ENCODE assay signal across 20 cellular contexts in the genomic region with DNA sequence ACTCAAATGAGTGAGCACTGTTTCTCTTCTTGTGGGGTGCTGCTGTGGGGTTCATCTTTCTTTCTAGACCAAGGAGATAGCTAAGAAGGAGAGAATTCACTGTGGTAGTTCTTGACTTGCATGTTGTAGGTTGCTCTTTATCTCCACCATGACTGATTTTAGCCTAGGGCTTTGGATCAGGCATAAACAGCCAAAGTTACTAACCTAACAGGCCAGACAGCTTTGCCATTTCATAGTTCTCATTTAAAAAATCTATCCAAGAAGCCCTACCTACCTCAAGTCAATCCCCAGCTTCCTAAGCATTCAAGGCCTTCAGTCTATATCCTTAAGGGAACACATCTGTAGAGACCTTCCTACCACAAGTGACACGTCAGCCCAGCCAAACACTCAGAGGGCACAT.
A peak's percentile ranks its signal among the peaks of the same experiment; 100 is the strongest.
DNase-seq lines count a peak whose midpoint lies in the region; ATAC-seq and TF ChIP-seq lines count a peak whose summit lies in the region.
"Had no signal": no experiment of that assay in that cellular context is flagged by ENCODE, and none has a peak within 500 bp of the region (broad histone marks: within the 10 kb centered on the region; RNA-seq: fewer than 3 reads in every experiment).

No MANE protein-coding gene starts in this region.

- H3K4me3 ChIP-seq in mammary epithelial cell (replicated peaks in 1 of 3; ENCODE audit: insufficient read depth in 1 of 3, low read depth in 2 of 3, low read length in 3 of 3) (no peak overlapping the region), smooth muscle cell (no peak overlapping the region)
- H3K4me3 ChIP-seq: gastroesophageal sphincter, sigmoid colon, SJCRH30 had no signal

- H3K27me3 Mint-ChIP-seq in T-helper 1 cell treated with Interleukin-12 subunit alpha and Interleukin-12 subunit beta and Interleukin-4 antibody, amounts not matched to agents 30 μg/mL and 1 μg/mL, for 36 hours (ENCODE audit: low read depth) = no peaks in the 10 kb centered on the region
- H3K27me3 Mint-ChIP-seq: progenitor cell of endocrine pancreas had no signal

- H3K9me3 Mint-ChIP-seq in T-helper 1 cell treated with Interleukin-12 subunit alpha and Interleukin-12 subunit beta and Interleukin-4 antibody, amounts not matched to agents 30 μg/mL and 1 μg/mL, for 36 hours = no peaks in the 10 kb centered on the region

- H3K27ac Mint-ChIP-seq in T-helper 1 cell treated with Interleukin-12 subunit alpha and Interleukin-12 subunit beta and Interleukin-4 antibody, amounts not matched to agents 30 μg/mL and 1 μg/mL, for 36 hours = peak overlapping the region; percentile 46
- H3K27ac Mint-ChIP-seq: progenitor cell of endocrine pancreas had no signal

- in situ Hi-C loops in mammary epithelial cell (cut with MboI; ENCODE audit: low sequenced_read_pairs in 2 of 2) = no loop called here

- peaks cover 17% of the 10 kb centered on the region for H3F3A ChIP-seq in smooth muscle cell (ENCODE audit: low read depth)

- H3K4me3 Mint-ChIP-seq in T-helper 1 cell treated with Interleukin-12 subunit alpha and Interleukin-12 subunit beta and Interleukin-4 antibody, amounts not matched to agents 30 μg/mL and 1 μg/mL, for 36 hours = no peak overlapping the region

- CTCF ChIA-PET in mammary epithelial cell (lab: Charles Lee; ENCODE audit: low non-redundant PET) = no interaction called here

- 100% methylated on average over 1 of the region's 1 CpG for WGBS in mammary epithelial cell (ENCODE audit: low coverage, missing lambda C conversion rate)
- 77% methylated on average over 1 of the region's 1 CpG for WGBS in smooth muscle cell (ENCODE audit: low lambda C conversion rate)

- H2AFZ ChIP-seq in mammary epithelial cell (ENCODE audit: low read depth, low read length) (peak overlapping the region; percentile 32), smooth muscle cell (ENCODE audit: low read depth) (no peak overlapping the region)

- H3K27me3 ChIP-seq in mammary epithelial cell (ENCODE audit: insufficient read depth, low read length) (no peaks in the 10 kb centered on the region), smooth muscle cell (ENCODE audit: low read depth) (no peaks in the 10 kb centered on the region)
- H3K27me3 ChIP-seq: gastroesophageal sphincter, sigmoid colon, SJCRH30 had no signal

- BruUV-seq in mammary epithelial cell (replicated peaks; lab: Mats Ljungman, UMichigan) = no TSS peak

- no peak overlapping the region for H3K9ac ChIP-seq in mammary epithelial cell (ENCODE audit: insufficient read depth, low read length)
- H3K9ac ChIP-seq in smooth muscle cell (ENCODE audit: low read depth) = no peak overlapping the region

- dilution Hi-C loops in mammary epithelial cell (cut with HindIII; ENCODE audit: low sequenced_read_pairs) = no loop called here

- H3K36me3 Mint-ChIP-seq in T-helper 1 cell treated with Interleukin-12 subunit alpha and Interleukin-12 subunit beta and Interleukin-4 antibody, amounts not matched to agents 30 μg/mL and 1 μg/mL, for 36 hours (ENCODE audit: low read depth) = no peaks in the 10 kb centered on the region

- H4K20me1 ChIP-seq in mammary epithelial cell (ENCODE audit: insufficient read depth, low read length) (no peaks in the 10 kb centered on the region), smooth muscle cell (ENCODE audit: low read depth) (no peaks in the 10 kb centered on the region)

- H3K9me3 ChIP-seq in KOPT-K1 (ENCODE audit: insufficient read depth, low read length, poor library complexity, severe bottlenecking) (no peaks in the 10 kb centered on the region), mammary epithelial cell (replicated peaks; ENCODE audit: insufficient read depth, low read length) (no peaks in the 10 kb centered on the region), smooth muscle cell (replicated peaks; ENCODE audit: low read depth) (no peaks in the 10 kb centered on the region)
- H3K9me3 ChIP-seq: gastroesophageal sphincter, sigmoid colon, SJCRH30 had no signal

- no peak for ATAC-seq in left cardiac atrium
- ATAC-seq: gastroesophageal sphincter, Panc1 had no signal

- H3K4me1 ChIP-seq in mammary epithelial cell (ENCODE audit: insufficient read depth, low read length) (peaks cover 46% of the 10 kb centered on the region), smooth muscle cell (ENCODE audit: low read depth) (peaks cover 9% of the 10 kb centered on the region)

- H3K27ac ChIP-seq in KOPT-K1 (ENCODE audit: low read depth, low read length, poor library complexity, severe bottlenecking) (peak overlapping the region; percentile 93), mammary epithelial cell (ENCODE audit: insufficient read depth, low read depth, low read length) (no peak overlapping the region), smooth muscle cell (ENCODE audit: low read depth) (peak overlapping the region; percentile 97)
- H3K27ac ChIP-seq: gastroesophageal sphincter, sigmoid colon, SJCRH30 had no signal

- no peak for TF ChIP-seq CTCF in mammary epithelial cell (conservative IDR thresholded peaks at IDR 0.05 in 1 of 2, IDR thresholded peaks at IDR 0.05 in 1 of 2; ENCODE audit: extremely low read depth in 1 of 2, insufficient read depth in 1 of 2, low read depth in 1 of 2, low read length in 2 of 2)
- no peak for TF ChIP-seq CTCF in smooth muscle cell (IDR thresholded peaks at IDR 0.05; ENCODE audit: borderline replicate concordance, insufficient read depth, poor library complexity, severe bottlenecking)

- no peak for DNase-seq in T-helper 1 cell
- DNase-seq in mammary epithelial cell = peak; percentile 11
- DNase-seq in smooth muscle cell (lab: John Stamatoyannopoulos, UW; ENCODE audit: unreplicated experiment) = no peak
- DNase-seq in HUDEP-2 (lab: John Stamatoyannopoulos, UW; ENCODE audit: unreplicated experiment in 76 of 76) = no peak
- no peak for DNase-seq in stimulated activated CD8-positive, alpha-beta memory T cell treated with anti-CD3 and anti-CD28 coated beads, Interleukin-4, amount 100 ng/mL, for 48 hours
- no peak for DNase-seq in left cardiac atrium
- DNase-seq: 8988T; activated CD4-positive, alpha-beta T cell treated with anti-CD3 and anti-CD28 coated beads for 48 hours; activated naive CD4-positive, alpha-beta T cell; AML-193; effector CD4-positive, alpha-beta T cell; NCI-H1105; NCI-H2081; sigmoid colon; SJCRH30 had no signal

- no peaks in the 10 kb centered on the region for H3K36me3 ChIP-seq in KOPT-K1 (ENCODE audit: insufficient read depth, low read length)
- H3K36me3 ChIP-seq in mammary epithelial cell (ENCODE audit: insufficient read depth, low read length) = no peaks in the 10 kb centered on the region
- H3K36me3 ChIP-seq in smooth muscle cell (ENCODE audit: low read depth) = no peaks in the 10 kb centered on the region
- H3K36me3 ChIP-seq: gastroesophageal sphincter, sigmoid colon, SJCRH30 had no signal

- intact Hi-C loops in mammary epithelial cell (cut with micrococcal nuclease) (no loop called here), left cardiac atrium (cut with DNase I) (no loop called here)

- peaks cover 80% of the 10 kb centered on the region for H3K4me1 Mint-ChIP-seq in T-helper 1 cell treated with Interleukin-12 subunit alpha and Interleukin-12 subunit beta and Interleukin-4 antibody, amounts not matched to agents 30 μg/mL and 1 μg/mL, for 36 hours (ENCODE audit: low read depth)

- H3K4me2 ChIP-seq in mammary epithelial cell (ENCODE audit: insufficient read depth, low read depth, low read length) (no peak overlapping the region), smooth muscle cell (no peak overlapping the region)

- H3K79me2 ChIP-seq in mammary epithelial cell (ENCODE audit: insufficient read depth, low read length) (no peaks in the 10 kb centered on the region), smooth muscle cell (ENCODE audit: low read depth) (no peaks in the 10 kb centered on the region)
